In genomic region chr22:44620129-44620840, GRCh38 we compare ENCODE assay signal across 8 cellular contexts.
DNase-seq lines count a peak whose midpoint lies in the region; ATAC-seq and TF ChIP-seq lines count a peak whose summit lies in the region.

No MANE protein-coding gene starts in this region.

- no peaks in the 10 kb centered on the region for H3K9me3 ChIP-seq in gastroesophageal sphincter
- H3K9me3 ChIP-seq in psoas muscle, result no peaks in the 10 kb centered on the region
- H3K9me3 ChIP-seq in aorta (ENCODE audit: control insufficient read depth, low read length), result no peaks in the 10 kb centered on the region

- DNase-seq in ELF-1 (ENCODE audit: low read depth, low spot score) (peak; percentile 78), NCI-H82 treated with DMSO at 0.1 percent for 48 hours (lab: John Stamatoyannopoulos, UW; ENCODE audit: unreplicated experiment) (peak; percentile 86), psoas muscle (peak; percentile 60 to 71), aorta (peak; percentile 78 to 89), chondrocyte (ENCODE audit: low spot score) (no peak)
- DNase-seq in activated T-cell treated with anti-CD3 and anti-CD28 coated beads, Interleukin-2, amount 50 U/mL, for 48 hours, result peak; percentile 85

- H3K27ac Mint-ChIP-seq in chondrocyte (ENCODE audit: unreplicated experiment), result no peak overlapping the region

- H3K36me3 ChIP-seq in gastroesophageal sphincter, result no peaks in the 10 kb centered on the region
- H3K36me3 ChIP-seq in psoas muscle (ENCODE audit: insufficient read depth in 1 of 2, low read depth in 1 of 2), result no peaks in the 10 kb centered on the region
- no peaks in the 10 kb centered on the region for H3K36me3 ChIP-seq in aorta (ENCODE audit: control insufficient read depth in 1 of 2, insufficient read depth in 2 of 2, low read length in 1 of 2)

- H3K27ac ChIP-seq in gastroesophageal sphincter (peak overlapping the region in 3 of 4 donors; percentile 21 to 47 (median 26)), psoas muscle (no peak overlapping the region), aorta (ENCODE audit: low read depth in 1 of 2, low read length in 2 of 2) (no peak overlapping the region)

- no peak overlapping the region for H3K4me3 Mint-ChIP-seq in chondrocyte (ENCODE audit: unreplicated experiment)

- no peaks in the 10 kb centered on the region for H3K9me3 Mint-ChIP-seq in chondrocyte (ENCODE audit: low read depth)

- ATAC-seq in gastroesophageal sphincter, result peak; percentile 66
- ATAC-seq in psoas muscle, result peak in 3 of 4 donors; percentile 12 to 54 (median 39)
- ATAC-seq in aorta (ENCODE audit: low FRiP score), result peak; percentile 39
- ATAC-seq in HG02884 (IDR thresholded peaks at IDR 0.05; ENCODE audit: unreplicated experiment), result no peak

- H3K27me3 Mint-ChIP-seq in chondrocyte (ENCODE audit: low read depth), result peaks cover 5% of the 10 kb centered on the region

- TF ChIP-seq CTCF in gastroesophageal sphincter (IDR thresholded peaks at IDR 0.05) (no peak), psoas muscle (IDR thresholded peaks at IDR 0.05) (no peak), chondrocyte (IDR thresholded peaks at IDR 0.05) (no peak)

- H3K36me3 Mint-ChIP-seq in chondrocyte (ENCODE audit: low read depth), result no peaks in the 10 kb centered on the region

- H3K27me3 ChIP-seq in gastroesophageal sphincter, result peaks cover 44% of the 10 kb centered on the region
- H3K27me3 ChIP-seq in psoas muscle (ENCODE audit: insufficient read depth in 3 of 3, low read length in 2 of 3), result peaks cover 0 to 38% (median 24%) of the 10 kb centered on the region in 3 donors
- no peaks in the 10 kb centered on the region for H3K27me3 ChIP-seq in aorta (ENCODE audit: control insufficient read depth in 1 of 2, insufficient read depth in 2 of 2, low read length in 1 of 2)

- H3K4me1 Mint-ChIP-seq in chondrocyte (ENCODE audit: low read depth), result peaks cover 3% of the 10 kb centered on the region

- TF ChIP-seq POLR2A in gastroesophageal sphincter (IDR thresholded peaks at IDR 0.05), result no peak

- H3K4me3 ChIP-seq in gastroesophageal sphincter (no peak overlapping the region), psoas muscle (no peak overlapping the region), aorta (ENCODE audit: low read length in 2 of 2) (no peak overlapping the region)

- TF ChIP-seq EP300 in gastroesophageal sphincter (IDR thresholded peaks at IDR 0.05), result no peak

- H3K4me1 ChIP-seq in gastroesophageal sphincter (peaks cover 0 to 12% (median 0%) of the 10 kb centered on the region in 3 donors), psoas muscle (no peaks in the 10 kb centered on the region), aorta (ENCODE audit: control insufficient read depth in 1 of 2, insufficient read depth in 2 of 2, low read length in 2 of 2) (no peaks in the 10 kb centered on the region)

- intact Hi-C loops in psoas muscle (cut with DNase I) (loop anchor here (10.0 kb wide), 3 partner anchors 515 to 625 kb away; no protein-coding TSS in a partner anchor), aorta (cut with DNase I) (no loop called here)

- WGBS in gastroesophageal sphincter (ENCODE audit: low coverage in 1 of 2), 2 donors, result no CpG with 5 or more reads among the region's 48 CpGs
- WGBS in psoas muscle, 3 donors, result 5 to 8% (median 5%) methylated on average over 44 to 48 of the region's 48 CpGs
- WGBS in aorta, 2 donors, result 9 to 12% methylated on average over 48 of the region's 48 CpGs

Comparison
In these comparisons a context has a peak if more than half of its experiments do, and no peak if none do; other contexts are left out.
1. H3K27ac ChIP-seq: peak in gastroesophageal sphincter (3 of 4); none in psoas muscle (single experiment) and aorta (0 of 2).
2. intact Hi-C loops: an anchor here in psoas muscle (10.0 kb wide); none called in aorta.